In the genomic region with DNA sequence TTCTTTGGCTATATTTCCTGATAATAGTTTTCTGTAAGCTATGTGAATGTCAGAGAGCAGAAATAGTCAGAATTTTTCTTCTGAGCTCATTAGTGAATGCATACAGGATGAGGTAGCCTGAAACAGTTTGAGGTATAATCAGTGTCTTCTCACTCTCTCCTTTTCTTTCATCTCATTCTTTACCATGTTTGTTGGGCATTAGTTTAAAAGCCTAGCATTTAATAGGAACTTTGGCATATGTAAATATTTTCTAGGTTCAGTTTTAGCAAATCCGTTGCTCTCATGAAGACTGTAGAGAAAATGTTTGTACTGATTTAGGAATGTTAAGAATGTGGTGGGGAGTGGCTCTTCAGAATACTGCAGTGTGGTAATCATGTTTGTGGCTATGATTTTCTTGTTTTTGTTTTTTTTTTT, we compare ENCODE assay signal across 12 cellular contexts.
DNase-seq lines count a peak whose midpoint lies in the region; ATAC-seq and TF ChIP-seq lines count a peak whose summit lies in the region.
"Had no signal": no experiment of that assay in that cellular context is flagged by ENCODE, and none has a peak within 500 bp of the region (broad histone marks: within the 10 kb centered on the region; RNA-seq: fewer than 3 reads in every experiment).

No MANE protein-coding gene starts in this region.

- H3K4me1 Mint-ChIP-seq in activated naive CD8-positive, alpha-beta T cell treated with anti-CD3 and anti-CD28 coated beads for 36 hours: no peaks in the 10 kb centered on the region

- TF ChIP-seq CTCF in liver (IDR thresholded peaks at IDR 0.05; ENCODE audit: low read depth, low read length, missing input control): no peak

- ATAC-seq in GM19397 (IDR thresholded peaks at IDR 0.05; ENCODE audit: unreplicated experiment): no peak
- ATAC-seq: K562 had no signal

- DNase-seq in dermis blood vessel endothelial cell (peak; percentile 72), NCI-H2107 (lab: John Stamatoyannopoulos, UW) (no peak), Kasumi-1 (lab: John Stamatoyannopoulos, UW) (no peak)
- DNase-seq in activated naive CD8-positive, alpha-beta T cell treated with anti-CD3 and anti-CD28 coated beads for 36 hours: no peak
- DNase-seq: aorta, NCI-H510A, ovary had no signal

- peak overlapping the region; percentile 85 for H2AFZ ChIP-seq in ACC112 (ENCODE audit: low read length, unreplicated experiment)

- no peaks in the 10 kb centered on the region for H3K27me3 Mint-ChIP-seq in activated naive CD8-positive, alpha-beta T cell treated with anti-CD3 and anti-CD28 coated beads for 36 hours

- H3K27me3 ChIP-seq in ACC112 (ENCODE audit: insufficient read depth, low read length) (no peaks in the 10 kb centered on the region), liver (ENCODE audit: control insufficient read depth in 4 of 4, insufficient read depth in 4 of 4, low read length in 3 of 4) (no peaks in the 10 kb centered on the region)
- H3K27me3 ChIP-seq: ovary had no signal

- 26% methylated on average over 1 of the region's 1 CpG for WGBS in liver

- H3K9me3 Mint-ChIP-seq in activated naive CD8-positive, alpha-beta T cell treated with anti-CD3 and anti-CD28 coated beads for 36 hours: no peaks in the 10 kb centered on the region

- TF ChIP-seq RAD21 in Ishikawa (IDR thresholded peaks at IDR 0.05; ENCODE audit: low read depth) (no peak), liver (IDR thresholded peaks at IDR 0.05) (no peak)

- H3K4me3 ChIP-seq in ACC112 (ENCODE audit: low read depth, low read length): peak overlapping the region; percentile 30; the same call in 1 of the 2 replicates
- H3K4me3 ChIP-seq in liver (ENCODE audit: low read depth in 1 of 3, low read length in 3 of 3): no peak overlapping the region
- H3K4me3 ChIP-seq: K562, ovary had no signal

- no peak overlapping the region for H3K9ac ChIP-seq in liver (ENCODE audit: low read depth in 1 of 2, low read length in 2 of 2)

- no peaks in the 10 kb centered on the region for H3K36me3 ChIP-seq in ACC112 (ENCODE audit: insufficient read depth, low read length)
- H3K36me3 ChIP-seq in liver (ENCODE audit: control insufficient read depth in 4 of 4, insufficient read depth in 3 of 4, low read depth in 1 of 4, low read length in 3 of 4): no peaks in the 10 kb centered on the region
- H3K36me3 ChIP-seq: ovary had no signal

- peaks cover 34% of the 10 kb centered on the region for H3K4me1 ChIP-seq in ACC112 (ENCODE audit: control insufficient read depth, insufficient read depth, low read length, unreplicated experiment)
- H3K4me1 ChIP-seq in liver (ENCODE audit: control insufficient read depth in 4 of 4, insufficient read depth in 4 of 4, low read length in 3 of 4): peaks cover 0 to 24% (median 8%) of the 10 kb centered on the region in 4 donors

- TF ChIP-seq EP300 in Ishikawa (IDR thresholded peaks at IDR 0.05; ENCODE audit: borderline replicate concordance): no peak

- no peaks in the 10 kb centered on the region for H3K79me2 ChIP-seq in ACC112 (ENCODE audit: control insufficient read depth, insufficient read depth, low read length, unreplicated experiment)

- H3K27ac ChIP-seq in ACC112 (ENCODE audit: low read depth, low read length) (peak overlapping the region; percentile 86), liver (ENCODE audit: low read depth in 1 of 2, low read length in 2 of 2) (no peak overlapping the region)
- H3K27ac ChIP-seq: ovary had no signal

- H3K9me3 ChIP-seq in liver (ENCODE audit: control insufficient read depth in 4 of 4, low read length in 3 of 4): no peaks in the 10 kb centered on the region
- H3K9me3 ChIP-seq: ovary had no signal

- no peaks in the 10 kb centered on the region for H3K36me3 Mint-ChIP-seq in activated naive CD8-positive, alpha-beta T cell treated with anti-CD3 and anti-CD28 coated beads for 36 hours

- H3K27ac Mint-ChIP-seq in activated naive CD8-positive, alpha-beta T cell treated with anti-CD3 and anti-CD28 coated beads for 36 hours: no peak overlapping the region

- no peak overlapping the region for H3K4me3 Mint-ChIP-seq in activated naive CD8-positive, alpha-beta T cell treated with anti-CD3 and anti-CD28 coated beads for 36 hours

TF ChIP-seq in Ishikawa, 13 proteins besides CTCF, POLR2A, EP300 and RAD21:
- no peak for TF ChIP-seq NFIC (IDR thresholded peaks at IDR 0.05)
- no peak for TF ChIP-seq TCF12 (IDR thresholded peaks at IDR 0.05; ENCODE audit: low read depth)
- peak; percentile 28; the same call in 1 of the 2 replicates for TF ChIP-seq CEBPB (IDR thresholded peaks at IDR 0.05)
- TF ChIP-seq TEAD4 (IDR thresholded peaks at IDR 0.05): peak; percentile 88
- no peak for TF ChIP-seq YY1 (IDR thresholded peaks at IDR 0.05; ENCODE audit: low read depth)
- TF ChIP-seq, protein P1, sequence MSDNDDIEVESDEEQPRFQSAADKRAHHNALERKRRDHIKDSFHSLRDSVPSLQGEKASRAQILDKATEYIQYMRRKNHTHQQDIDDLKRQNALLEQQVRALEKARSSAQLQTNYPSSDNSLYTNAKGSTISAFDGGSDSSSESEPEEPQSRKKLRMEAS (IDR thresholded peaks at IDR 0.05): no peak

TF ChIP-seq in liver, 16 proteins besides CTCF, POLR2A, EP300 and RAD21:
- peak; percentile 22 for TF ChIP-seq SP1 (IDR thresholded peaks at IDR 0.05)
- no peak for TF ChIP-seq FOXA2 (IDR thresholded peaks at IDR 0.05)
- TF ChIP-seq, protein P2, sequence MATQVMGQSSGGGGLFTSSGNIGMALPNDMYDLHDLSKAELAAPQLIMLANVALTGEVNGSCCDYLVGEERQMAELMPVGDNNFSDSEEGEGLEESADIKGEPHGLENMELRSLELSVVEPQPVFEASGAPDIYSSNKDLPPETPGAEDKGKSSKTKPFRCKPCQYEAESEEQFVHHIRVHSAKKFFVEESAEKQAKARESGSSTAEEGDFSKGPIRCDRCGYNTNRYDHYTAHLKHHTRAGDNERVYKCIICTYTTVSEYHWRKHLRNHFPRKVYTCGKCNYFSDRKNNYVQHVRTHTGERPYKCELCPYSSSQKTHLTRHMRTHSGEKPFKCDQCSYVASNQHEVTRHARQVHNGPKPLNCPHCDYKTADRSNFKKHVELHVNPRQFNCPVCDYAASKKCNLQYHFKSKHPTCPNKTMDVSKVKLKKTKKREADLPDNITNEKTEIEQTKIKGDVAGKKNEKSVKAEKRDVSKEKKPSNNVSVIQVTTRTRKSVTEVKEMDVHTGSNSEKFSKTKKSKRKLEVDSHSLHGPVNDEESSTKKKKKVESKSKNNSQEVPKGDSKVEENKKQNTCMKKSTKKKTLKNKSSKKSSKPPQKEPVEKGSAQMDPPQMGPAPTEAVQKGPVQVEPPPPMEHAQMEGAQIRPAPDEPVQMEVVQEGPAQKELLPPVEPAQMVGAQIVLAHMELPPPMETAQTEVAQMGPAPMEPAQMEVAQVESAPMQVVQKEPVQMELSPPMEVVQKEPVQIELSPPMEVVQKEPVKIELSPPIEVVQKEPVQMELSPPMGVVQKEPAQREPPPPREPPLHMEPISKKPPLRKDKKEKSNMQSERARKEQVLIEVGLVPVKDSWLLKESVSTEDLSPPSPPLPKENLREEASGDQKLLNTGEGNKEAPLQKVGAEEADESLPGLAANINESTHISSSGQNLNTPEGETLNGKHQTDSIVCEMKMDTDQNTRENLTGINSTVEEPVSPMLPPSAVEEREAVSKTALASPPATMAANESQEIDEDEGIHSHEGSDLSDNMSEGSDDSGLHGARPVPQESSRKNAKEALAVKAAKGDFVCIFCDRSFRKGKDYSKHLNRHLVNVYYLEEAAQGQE (IDR thresholded peaks at IDR 0.05): no peak
TF ChIP-seq in liver: peak in this region for 1.
